ENCODE assay signal across 8 cellular contexts in the genomic region with DNA sequence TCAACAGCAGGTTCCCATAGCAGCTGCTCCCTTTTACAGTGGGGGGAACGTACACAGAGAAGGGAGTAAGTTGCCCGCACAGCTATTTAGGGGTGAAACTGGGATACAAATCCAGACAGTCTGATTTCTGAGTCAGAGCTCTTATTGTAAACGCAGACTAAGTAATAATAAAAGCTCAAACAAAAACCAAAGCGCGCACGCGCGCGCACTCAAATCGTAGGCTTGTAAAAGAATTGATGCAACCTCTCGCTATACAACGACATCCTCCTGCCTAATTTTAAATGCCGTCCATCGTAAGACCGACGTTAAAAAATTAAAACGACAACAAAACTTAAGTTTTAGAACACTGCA. TPM values are rescaled to one million over a fixed set of nuclear protein-coding genes. Genes with fewer than 3 reads are reported as not detected.
DNase-seq lines count a peak whose midpoint lies in the region; ATAC-seq and TF ChIP-seq lines count a peak whose summit lies in the region.

No MANE protein-coding gene starts in this region.

- H3K27ac Mint-ChIP-seq in T-helper 2 cell treated with Interferon-gamma antibody and Interleukin-4, amounts not matched to agents 5 μg/mL and 100 μg/mL, for 36 hours: peak overlapping the region; percentile 91
- peak overlapping the region; percentile 97 for H3K27ac Mint-ChIP-seq in stimulated activated naive B cell treated with anti-CD40 and anti-IgM and Interleukin-4, amounts not matched to agents 10 μg/mL and 1 μg/mL and 100 μg/mL, for 72 hours

- H3K36me3 Mint-ChIP-seq in T-helper 2 cell treated with Interferon-gamma antibody and Interleukin-4, amounts not matched to agents 5 μg/mL and 100 μg/mL, for 36 hours (ENCODE audit: low read depth): peaks cover 6% of the 10 kb centered on the region
- H3K36me3 Mint-ChIP-seq in stimulated activated naive B cell treated with anti-CD40 and anti-IgM and Interleukin-4, amounts not matched to agents 10 μg/mL and 1 μg/mL and 100 μg/mL, for 72 hours: peaks cover 3 to 4% of the 10 kb centered on the region in 2 donors

- H3K9me3 ChIP-seq in cardiac muscle cell (ENCODE audit: low read depth) (no peaks in the 10 kb centered on the region), lung (ENCODE audit: control insufficient read depth in 2 of 2, insufficient read depth in 1 of 2, low read length in 1 of 2) (no peaks in the 10 kb centered on the region)

- H3K36me3 ChIP-seq in cardiac muscle cell (peaks cover 12% of the 10 kb centered on the region), lung (ENCODE audit: control insufficient read depth in 2 of 2, insufficient read depth in 2 of 2, low read length in 2 of 2) (no peaks in the 10 kb centered on the region)

- H3K4me1 ChIP-seq in cardiac muscle cell (ENCODE audit: low read depth): peaks cover 50% of the 10 kb centered on the region
- H3K4me1 ChIP-seq in lung (ENCODE audit: control insufficient read depth in 2 of 2, insufficient read depth in 2 of 2, low read length in 2 of 2): peaks cover 4 to 6% of the 10 kb centered on the region in 2 donors

- peak overlapping the region; percentile 86 for H3K4me3 ChIP-seq in cardiac muscle cell
- H3K4me3 ChIP-seq in coronary artery: peak overlapping the region; percentile 95
- H3K4me3 ChIP-seq in lung: peak overlapping the region; percentile 18

- DNase-seq in cardiac muscle cell (ENCODE audit: low read depth in 1 of 2, low spot score in 1 of 2): peak; percentile 58 to 83
- no peak for DNase-seq in Right ventricle myocardium inferior (ENCODE audit: missing footprints)
- DNase-seq in T-helper 2 cell treated with Interferon-gamma antibody and Interleukin-4, amounts not matched to agents 5 μg/mL and 100 μg/mL, for 36 hours (ENCODE audit: low spot score): peak; percentile 46
- DNase-seq in coronary artery (ENCODE audit: low spot score): peak; percentile 78
- DNase-seq in lung (ENCODE audit: low spot score): no peak
- no peak for DNase-seq in stimulated activated naive B cell treated with anti-CD40 and anti-IgM and Interleukin-4, amounts not matched to agents 10 μg/mL and 1 μg/mL and 100 μg/mL, for 72 hours
- DNase-seq in SHP77 (lab: John Stamatoyannopoulos, UW): no peak

- no peaks in the 10 kb centered on the region for H3K27me3 ChIP-seq in cardiac muscle cell
- H3K27me3 ChIP-seq in lung (ENCODE audit: control insufficient read depth, insufficient read depth): no peaks in the 10 kb centered on the region

- H3K9me3 Mint-ChIP-seq in T-helper 2 cell treated with Interferon-gamma antibody and Interleukin-4, amounts not matched to agents 5 μg/mL and 100 μg/mL, for 36 hours: no peaks in the 10 kb centered on the region
- no peaks in the 10 kb centered on the region for H3K9me3 Mint-ChIP-seq in stimulated activated naive B cell treated with anti-CD40 and anti-IgM and Interleukin-4, amounts not matched to agents 10 μg/mL and 1 μg/mL and 100 μg/mL, for 72 hours

- WGBS in lung, 2 donors: 14 to 15% methylated on average over 17 of the region's 17 CpGs

- no peak for ATAC-seq in Right ventricle myocardium inferior
- ATAC-seq in lung (ENCODE audit: insufficient read depth, low FRiP score): no peak
- peak; percentile 5 to 10 for ATAC-seq in stimulated activated naive B cell treated with anti-CD40 and anti-IgM and Interleukin-4, amounts not matched to agents 10 μg/mL and 1 μg/mL and 100 μg/mL, for 72 hours (replicated peaks)
- ATAC-seq in GM19351 (IDR thresholded peaks at IDR 0.05; ENCODE audit: unreplicated experiment): no peak

- H3K27ac ChIP-seq in cardiac muscle cell (peak overlapping the region; percentile 98), coronary artery (peak overlapping the region; percentile 96 to 97), lung (ENCODE audit: low read depth in 1 of 2, low read length in 1 of 2) (no peak overlapping the region)

- H3K4me3 Mint-ChIP-seq in T-helper 2 cell treated with Interferon-gamma antibody and Interleukin-4, amounts not matched to agents 5 μg/mL and 100 μg/mL, for 36 hours: peak overlapping the region; percentile 93
- H3K4me3 Mint-ChIP-seq in stimulated activated naive B cell treated with anti-CD40 and anti-IgM and Interleukin-4, amounts not matched to agents 10 μg/mL and 1 μg/mL and 100 μg/mL, for 72 hours: peak overlapping the region; percentile 98 to 99

- TF ChIP-seq CTCF in cardiac muscle cell (IDR thresholded peaks at IDR 0.05; ENCODE audit: low read depth, low read length) (no peak), coronary artery (IDR thresholded peaks at IDR 0.05) (no peak), lung (IDR thresholded peaks at IDR 0.05; ENCODE audit: control extremely low read depth, extremely low read depth) (no peak)

- peaks cover 37% of the 10 kb centered on the region for H3K4me1 Mint-ChIP-seq in T-helper 2 cell treated with Interferon-gamma antibody and Interleukin-4, amounts not matched to agents 5 μg/mL and 100 μg/mL, for 36 hours (ENCODE audit: low read depth)
- H3K4me1 Mint-ChIP-seq in stimulated activated naive B cell treated with anti-CD40 and anti-IgM and Interleukin-4, amounts not matched to agents 10 μg/mL and 1 μg/mL and 100 μg/mL, for 72 hours: peaks cover 25 to 48% of the 10 kb centered on the region in 2 donors

- H3K27me3 Mint-ChIP-seq in T-helper 2 cell treated with Interferon-gamma antibody and Interleukin-4, amounts not matched to agents 5 μg/mL and 100 μg/mL, for 36 hours (ENCODE audit: low read depth): peaks cover 17% of the 10 kb centered on the region
- no peaks in the 10 kb centered on the region for H3K27me3 Mint-ChIP-seq in stimulated activated naive B cell treated with anti-CD40 and anti-IgM and Interleukin-4, amounts not matched to agents 10 μg/mL and 1 μg/mL and 100 μg/mL, for 72 hours

- intact Hi-C loops in Right ventricle myocardium inferior (cut with DNase I): loop anchor here (5.0 to 10.0 kb wide), 5 partner anchors 102 to 420 kb away; no protein-coding TSS in a partner anchor

RNA-seq across cellular contexts. Expression of a gene that starts 0.7 kb away (rescaled TPM):
- total RNA-seq in cardiac muscle cell (259 and 324 TPM in 2 replicates), Right ventricle myocardium inferior (2.8 TPM), lung (10 to 100 TPM in 1 of 2 donors, 1 to 10 TPM in 1; 4.5 to 22.4 TPM)
- polyA plus RNA-seq in cardiac muscle cell (197 and 291 TPM in 2 replicates), lung (1 to 10 TPM; 1.7 to 3.4 TPM)

Comparison
In these comparisons a context has a peak if more than half of its experiments do, and no peak if none do; other contexts are left out.
1. DNase-seq: peak in cardiac muscle cell (2 of 2), T-helper 2 cell treated with Interferon-gamma antibody and Interleukin-4, amounts not matched to agents 5 μg/mL and 100 μg/mL, for 36 hours (single experiment) and coronary artery (single experiment); none in Right ventricle myocardium inferior (single experiment), lung (single experiment), stimulated activated naive B cell treated with anti-CD40 and anti-IgM and Interleukin-4, amounts not matched to agents 10 μg/mL and 1 μg/mL and 100 μg/mL, for 72 hours (single experiment) and SHP77 (0 of 2).
2. RNA of a gene that starts 0.7 kb away (total RNA-seq): 259 to 324 TPM in cardiac muscle cell; 4.5 to 22.4 TPM in lung and 2.8 TPM in Right ventricle myocardium inferior (single experiment); every median in the first group is over 10 times any median in the second.
3. H3K27ac ChIP-seq: peak in cardiac muscle cell (single experiment) and coronary artery (2 of 2); none in lung (0 of 2).
4. H3K4me3 ChIP-seq: peak in every context shown above with its lines; median percentile 95 in coronary artery; 86 in cardiac muscle cell; 18 in lung.
5. ATAC-seq: peak in stimulated activated naive B cell treated with anti-CD40 and anti-IgM and Interleukin-4, amounts not matched to agents 10 μg/mL and 1 μg/mL and 100 μg/mL, for 72 hours (2 of 2); none in Right ventricle myocardium inferior (single experiment), lung (single experiment) and GM19351 (single experiment).